Comparison of ENCODE assay signal across 22 cellular contexts in genomic region chr12:26204612-26205289, GRCh38. TPM values are rescaled to one million over a fixed set of nuclear protein-coding genes. Genes with fewer than 3 reads are reported as not detected.
DNase-seq lines count a peak whose midpoint lies in the region; ATAC-seq and TF ChIP-seq lines count a peak whose summit lies in the region.
"Had no signal": no experiment of that assay in that cellular context is flagged by ENCODE, and none has a peak within 500 bp of the region (broad histone marks: within the 10 kb centered on the region; RNA-seq: fewer than 3 reads in every experiment).

No MANE protein-coding gene starts in this region.

- H3K27me3 Mint-ChIP-seq in activated CD4-positive, alpha-beta T cell treated with anti-CD3 and anti-CD28 coated beads, Interleukin-2, amount 10 ng/mL, durations not matched to agents 7 days and 5 days = peaks cover 16% of the 10 kb centered on the region
- H3K27me3 Mint-ChIP-seq: stimulated activated memory B cell treated with anti-CD40 and anti-IgM and Interleukin-4, amounts not matched to agents 10 μg/mL and 1 μg/mL and 100 μg/mL, for 72 hours had no signal

- no peak overlapping the region for H3K4me3 ChIP-seq in foreskin fibroblast (ENCODE audit: low read depth in 1 of 2, low read length in 2 of 2)
- peak overlapping the region; percentile 26 for H3K4me3 ChIP-seq in psoas muscle
- H3K4me3 ChIP-seq: BLaER1, transverse colon had no signal

- CTCF ChIA-PET in activated CD4-positive, alpha-beta T cell treated with anti-CD3 and anti-CD28 coated beads, Interleukin-2, amount 10 ng/mL, durations not matched to agents 7 days and 5 days (lab: Charles Lee) = no interaction called here

- peak in 2 of 4 donors; percentile 30 to 41 for ATAC-seq in psoas muscle
- ATAC-seq: stimulated activated memory B cell treated with anti-CD40 and anti-IgM and Interleukin-4, amounts not matched to agents 10 μg/mL and 1 μg/mL and 100 μg/mL, for 72 hours had no signal

- WGBS in psoas muscle, 3 donors = 39 to 50% (median 43%) methylated on average over 9 of the region's 9 CpGs

- intact Hi-C loops in psoas muscle (cut with DNase I) = no loop called here

- no peak for TF ChIP-seq CTCF in foreskin fibroblast (IDR thresholded peaks at IDR 0.05; ENCODE audit: low read depth, low read length)
- TF ChIP-seq CTCF in psoas muscle (IDR thresholded peaks at IDR 0.05) = no peak

- H3K27ac ChIP-seq in psoas muscle = no peak overlapping the region
- H3K27ac ChIP-seq: BLaER1, transverse colon, WERI-Rb-1 had no signal

- no peaks in the 10 kb centered on the region for H3K9me3 ChIP-seq in psoas muscle
- H3K9me3 ChIP-seq: ascending aorta, BLaER1, transverse colon had no signal

- no peaks in the 10 kb centered on the region for H3K27me3 ChIP-seq in psoas muscle (ENCODE audit: insufficient read depth in 3 of 3, low read length in 2 of 3)
- H3K27me3 ChIP-seq: ascending aorta, BLaER1, transverse colon had no signal

- POLR2A ChIA-PET in activated CD4-positive, alpha-beta T cell treated with anti-CD3 and anti-CD28 coated beads, Interleukin-2, amount 10 ng/mL, durations not matched to agents 7 days and 5 days (lab: Charles Lee) = no interaction called here

- H3K9me3 Mint-ChIP-seq in activated CD4-positive, alpha-beta T cell treated with anti-CD3 and anti-CD28 coated beads, Interleukin-2, amount 10 ng/mL, durations not matched to agents 7 days and 5 days = no peaks in the 10 kb centered on the region
- H3K9me3 Mint-ChIP-seq: activated CD4-positive, alpha-beta memory T cell treated with anti-CD3 and anti-CD28 coated beads, Interleukin-2, amount 10 ng/mL, durations not matched to agents 7 days and 5 days; activated T-cell treated with anti-CD3 and anti-CD28 coated beads, Interleukin-2, amount 50 U/mL, for 24 hours; H9; stimulated activated memory B cell treated with anti-CD40 and anti-IgM and Interleukin-4, amounts not matched to agents 10 μg/mL and 1 μg/mL and 100 μg/mL, for 72 hours had no signal

- H3K27ac Mint-ChIP-seq in activated CD4-positive, alpha-beta T cell treated with anti-CD3 and anti-CD28 coated beads, Interleukin-2, amount 10 ng/mL, durations not matched to agents 7 days and 5 days = no peak overlapping the region
- H3K27ac Mint-ChIP-seq: activated CD4-positive, alpha-beta memory T cell treated with anti-CD3 and anti-CD28 coated beads, Interleukin-2, amount 10 ng/mL, durations not matched to agents 7 days and 5 days; activated T-cell treated with anti-CD3 and anti-CD28 coated beads, Interleukin-2, amount 50 U/mL, for 24 hours; H9; stimulated activated memory B cell treated with anti-CD40 and anti-IgM and Interleukin-4, amounts not matched to agents 10 μg/mL and 1 μg/mL and 100 μg/mL, for 72 hours had no signal

- no peaks in the 10 kb centered on the region for H3K36me3 ChIP-seq in psoas muscle (ENCODE audit: insufficient read depth in 1 of 2, low read depth in 1 of 2)
- H3K36me3 ChIP-seq: ascending aorta, BLaER1, transverse colon, WERI-Rb-1 had no signal

- no peaks in the 10 kb centered on the region for H3K36me3 Mint-ChIP-seq in activated CD4-positive, alpha-beta T cell treated with anti-CD3 and anti-CD28 coated beads, Interleukin-2, amount 10 ng/mL, durations not matched to agents 7 days and 5 days (ENCODE audit: low read depth)
- H3K36me3 Mint-ChIP-seq: stimulated activated memory B cell treated with anti-CD40 and anti-IgM and Interleukin-4, amounts not matched to agents 10 μg/mL and 1 μg/mL and 100 μg/mL, for 72 hours had no signal

- H3K4me3 Mint-ChIP-seq in activated CD4-positive, alpha-beta T cell treated with anti-CD3 and anti-CD28 coated beads, Interleukin-2, amount 10 ng/mL, durations not matched to agents 7 days and 5 days = no peak overlapping the region
- H3K4me3 Mint-ChIP-seq: activated CD4-positive, alpha-beta memory T cell treated with anti-CD3 and anti-CD28 coated beads, Interleukin-2, amount 10 ng/mL, durations not matched to agents 7 days and 5 days; activated T-cell treated with anti-CD3 and anti-CD28 coated beads, Interleukin-2, amount 50 U/mL, for 24 hours; H9; stimulated activated memory B cell treated with anti-CD40 and anti-IgM and Interleukin-4, amounts not matched to agents 10 μg/mL and 1 μg/mL and 100 μg/mL, for 72 hours had no signal

- peaks cover 31% of the 10 kb centered on the region for H3K4me1 ChIP-seq in psoas muscle
- H3K4me1 ChIP-seq: BLaER1, transverse colon had no signal

- no peaks in the 10 kb centered on the region for H3K4me1 Mint-ChIP-seq in activated CD4-positive, alpha-beta T cell treated with anti-CD3 and anti-CD28 coated beads, Interleukin-2, amount 10 ng/mL, durations not matched to agents 7 days and 5 days
- H3K4me1 Mint-ChIP-seq: activated CD4-positive, alpha-beta memory T cell treated with anti-CD3 and anti-CD28 coated beads, Interleukin-2, amount 10 ng/mL, durations not matched to agents 7 days and 5 days had no signal

- DNase-seq in AG08395 (ENCODE audit: low spot score) = peak; percentile 20
- peak; percentile 29 for DNase-seq in astrocyte of the hippocampus (ENCODE audit: low read depth, low spot score)
- peak; percentile 9 to 63 for DNase-seq in foreskin fibroblast
- peak in 1 of 2 donors; percentile 30 for DNase-seq in psoas muscle
- DNase-seq in COLO829 (ENCODE audit: low spot score) = no peak
- DNase-seq in SHP77 treated with DMSO at 0.1 percent for 48 hours (lab: John Stamatoyannopoulos, UW) = no peak
- DNase-seq in activated CD4-positive, alpha-beta T cell treated with anti-CD3 and anti-CD28 coated beads, Interleukin-2, amount 10 ng/mL, durations not matched to agents 7 days and 5 days = no peak
- no peak for DNase-seq in NCI-H2196 (lab: John Stamatoyannopoulos, UW; ENCODE audit: unreplicated experiment)
- DNase-seq: activated CD4-positive, alpha-beta memory T cell treated with anti-CD3 and anti-CD28 coated beads, Interleukin-2, amount 10 ng/mL, durations not matched to agents 7 days and 5 days; activated naive CD4-positive, alpha-beta T cell treated with Interleukin-2 at 50 U/mL for 16 hours; activated T-cell treated with anti-CD3 and anti-CD28 coated beads, Interleukin-2, amount 50 U/mL, for 24 hours; H9; left colon; NCI-H1105; NCI-H524 treated with DMSO at 0.1 percent for 48 hours; retina; T-helper 2 cell; transverse colon; WERI-Rb-1 had no signal

RNA-seq across cellular contexts. Expression of gene SSPN, which starts 9.4 kb away (rescaled TPM):
- total RNA-seq in psoas muscle = 10 to 100 TPM; 45.4 to 88.7 (median 73.5) TPM
- polyA plus RNA-seq in psoas muscle = 10 to 100 TPM in 2 of 3 donors, 1 to 10 TPM in 1; 8.3 to 24.4 (median 15.2) TPM
- total RNA-seq in activated CD4-positive, alpha-beta T cell treated with anti-CD3 and anti-CD28 coated beads, Interleukin-2, amount 10 ng/mL, durations not matched to agents 7 days and 5 days = not detected
- total RNA-seq: activated CD4-positive, alpha-beta memory T cell treated with anti-CD3 and anti-CD28 coated beads, Interleukin-2, amount 10 ng/mL, durations not matched to agents 7 days and 5 days had no signal

Comparison
In these comparisons a context has a peak if more than half of its experiments do, and no peak if none do; other contexts are left out.
1. DNase-seq: peak in AG08395 (single experiment), astrocyte of the hippocampus (single experiment) and foreskin fibroblast (2 of 2); none in COLO829 (single experiment), SHP77 treated with DMSO at 0.1 percent for 48 hours (single experiment), activated CD4-positive, alpha-beta T cell treated with anti-CD3 and anti-CD28 coated beads, Interleukin-2, amount 10 ng/mL, durations not matched to agents 7 days and 5 days (single experiment) and NCI-H2196 (single experiment).
2. RNA of gene SSPN, which starts 9.4 kb away (total RNA-seq): 45.4 to 88.7 TPM in psoas muscle; not detected in activated CD4-positive, alpha-beta T cell treated with anti-CD3 and anti-CD28 coated beads, Interleukin-2, amount 10 ng/mL, durations not matched to agents 7 days and 5 days; every median in the first group is over 10 times any median in the second.